Comparison of ENCODE assay signal across 8 cellular contexts in the genomic region with DNA sequence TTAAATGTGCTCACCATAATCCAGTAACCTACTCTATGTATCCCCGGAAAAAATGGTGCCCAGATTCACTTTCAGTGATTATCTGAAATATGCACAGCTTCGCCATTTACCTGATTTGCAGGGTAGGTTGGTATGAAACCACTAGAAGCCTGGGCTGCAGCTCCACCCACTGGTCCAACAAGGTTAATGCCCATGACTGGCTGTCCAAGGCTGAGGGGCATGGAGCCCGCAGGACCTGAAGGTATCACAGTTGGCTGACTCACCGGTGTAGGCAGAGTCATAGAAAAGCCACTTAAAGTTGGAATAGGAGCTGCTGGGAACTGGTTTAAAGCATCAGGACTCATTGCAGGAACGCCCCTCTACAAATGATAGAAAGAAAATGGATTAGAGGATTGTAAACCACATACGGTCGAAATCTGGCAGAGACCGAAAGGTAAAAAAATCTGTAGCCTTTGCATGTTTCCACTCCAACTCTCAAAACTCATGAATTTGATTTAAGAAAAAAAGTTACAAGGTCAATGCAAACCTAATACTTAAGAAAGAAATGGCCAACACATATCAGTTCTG. TPM values are rescaled to one million over a fixed set of nuclear protein-coding genes. Genes with fewer than 3 reads are reported as not detected.
DNase-seq lines count a peak whose midpoint lies in the region; ATAC-seq and TF ChIP-seq lines count a peak whose summit lies in the region.

No MANE protein-coding gene starts in this region.

- ATAC-seq in GM18519 (IDR thresholded peaks at IDR 0.05; ENCODE audit: low FRiP score, unreplicated experiment) (no peak), HG03378 (IDR thresholded peaks at IDR 0.05; ENCODE audit: unreplicated experiment) (no peak)

- H3K9me3 ChIP-seq in suprapubic skin, result no peaks in the 10 kb centered on the region

- in situ Hi-C loops in Caki2 (cut with HindIII; ENCODE audit: low pct_unique_long_range_greater_than_20kb, low sequenced_read_pairs), result no loop called here

- CTCF ChIA-PET in MCF 10A (lab: Yijun Ruan, JAX), result interaction anchor here (0.6 to 3.6 kb wide), 28 partner anchors 9 to 943 kb away, joined by 3 to 34 read pairs (median 4); partner anchors contain the start of gene SYNRG

- peaks cover 88% of the 10 kb centered on the region for H3K36me3 ChIP-seq in suprapubic skin

- TF ChIP-seq CTCF in HFF-Myc (IDR thresholded peaks at IDR 0.05; ENCODE audit: low read depth, low read length, missing control alignments) (peak; percentile 60), MCF 10A (IDR thresholded peaks at IDR 0.05; ENCODE audit: unreplicated experiment) (peak; percentile 75), suprapubic skin (IDR thresholded peaks at IDR 0.05) (peak; percentile 10 to 27)

- H3K27ac ChIP-seq in suprapubic skin, result no peak overlapping the region

- H3K4me1 Mint-ChIP-seq in MCF 10A (ENCODE audit: insufficient read depth, unreplicated experiment), result peaks cover 10% of the 10 kb centered on the region

- H3K27ac Mint-ChIP-seq in MCF 10A (ENCODE audit: low read depth, unreplicated experiment), result peak overlapping the region; percentile 42

- TF ChIP-seq POLR2A in suprapubic skin (IDR thresholded peaks at IDR 0.05), result no peak

- intact Hi-C loops in MCF 10A (cut with micrococcal nuclease), result loop anchor here (1.0 kb wide), 2 partner anchors 43 to 197 kb away; no protein-coding TSS in a partner anchor

- 78% methylated on average over 8 of the region's 8 CpGs for WGBS in suprapubic skin

- peaks cover 14% of the 10 kb centered on the region for H3K9me3 Mint-ChIP-seq in MCF 10A (ENCODE audit: unreplicated experiment)

- no TSS peak for BruUV-seq in MCF 10A (replicated peaks; lab: Mats Ljungman, UMichigan)

- H3K4me1 ChIP-seq in suprapubic skin, result no peaks in the 10 kb centered on the region

- H3K27me3 Mint-ChIP-seq in MCF 10A (ENCODE audit: insufficient read depth, unreplicated experiment), result no peaks in the 10 kb centered on the region

- H3K27me3 ChIP-seq in suprapubic skin, result no peaks in the 10 kb centered on the region

- TF ChIP-seq EP300 in suprapubic skin (IDR thresholded peaks at IDR 0.05), result no peak

- H3K36me3 Mint-ChIP-seq in MCF 10A (ENCODE audit: insufficient read depth, unreplicated experiment), result peaks cover 71% of the 10 kb centered on the region

- DNase-seq in Caki2 (ENCODE audit: low read depth) (peak; percentile 69), HFF-Myc (ENCODE audit: extremely low read depth, low read depth) (peak; percentile 21), RKO (ENCODE audit: low spot score) (peak; percentile 87), MCF 10A (ENCODE audit: unreplicated experiment) (peak; percentile 90), kidney tubule cell (ENCODE audit: low spot score) (peak; percentile 87), suprapubic skin (ENCODE audit: low spot score in 2 of 2) (no peak)

- H3K4me3 ChIP-seq in HFF-Myc (replicated peaks; ENCODE audit: low read depth, low read length) (no peak overlapping the region), suprapubic skin (no peak overlapping the region)

- no peak overlapping the region for H3K4me3 Mint-ChIP-seq in MCF 10A (ENCODE audit: unreplicated experiment)

- POLR2A ChIA-PET in MCF 10A (lab: Yijun Ruan, JAX), result interaction anchor here (0.6 to 2.6 kb wide), 9 partner anchors 13 to 217 kb away, joined by 3 to 11 read pairs (median 3); partner anchors contain the start of gene SYNRG

RNA-seq across cellular contexts. Expression of gene SYNRG, which starts 38.6 kb away (rescaled TPM):
- 3.9 and 6.8 TPM in 2 replicates for total RNA-seq in Caki2 (2014; rRNA removed; shearing (Covaris generic); ENCODE audit: low replicate concordance)
- total RNA-seq in MCF 10A (2022), result 18.0 and 26.8 TPM in 2 replicates
- 10 to 100 TPM; 21.2 to 48.5 (median 25.5) TPM for total RNA-seq in suprapubic skin

Comparison
In these comparisons a context has a peak if more than half of its experiments do, and no peak if none do; other contexts are left out.
1. DNase-seq: peak in Caki2 (single experiment), HFF-Myc (single experiment), RKO (single experiment), MCF 10A (single experiment) and kidney tubule cell (single experiment); none in suprapubic skin (0 of 2).
2. CTCF ChIP-seq: peak in every context shown above with its lines; median percentile 75 in MCF 10A; 60 in HFF-Myc; 18 in suprapubic skin.